Comparison of ENCODE assay signal across 2 cellular contexts in the genomic region with DNA sequence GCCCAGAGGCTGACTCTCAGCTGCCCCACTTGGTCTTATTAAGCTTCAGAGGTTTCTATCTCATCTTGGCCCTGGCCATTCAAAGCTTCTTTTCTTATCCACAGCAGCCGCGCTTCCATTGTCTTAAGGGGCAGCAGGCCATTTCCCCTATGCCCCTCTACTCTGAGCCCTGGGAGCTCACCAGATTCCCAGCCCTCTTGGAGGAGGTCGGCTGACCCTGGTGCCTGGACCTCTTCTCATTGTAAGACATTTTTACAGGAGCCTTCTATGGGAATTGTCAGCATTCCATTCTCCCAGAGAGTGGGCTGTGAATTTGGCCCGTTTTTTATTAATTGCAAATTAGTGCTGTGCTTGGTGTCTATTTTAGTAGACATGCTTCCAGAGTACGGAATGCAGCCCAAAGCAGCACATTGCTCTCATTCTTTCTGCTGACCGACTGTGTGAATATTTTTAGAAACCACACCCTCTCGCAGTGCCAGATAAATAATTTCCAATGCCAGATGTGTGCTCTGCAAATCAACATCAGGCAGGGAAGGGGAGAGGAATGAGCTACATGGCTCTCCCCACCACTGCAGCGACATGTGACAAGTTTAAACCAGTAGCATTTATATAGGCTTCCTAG.
TF ChIP-seq lines count a peak whose summit lies in the region.

No MANE protein-coding gene starts in this region.

TF ChIP-seq in liver, 16 proteins besides CTCF, POLR2A, EP300 and RAD21:
- TF ChIP-seq SP1 (IDR thresholded peaks at IDR 0.05), result peak; percentile 37
- TF ChIP-seq FOXA2 (IDR thresholded peaks at IDR 0.05), result no peak
- peak; percentile 88 for TF ChIP-seq NR2F2 (IDR thresholded peaks at IDR 0.05)
- TF ChIP-seq RXRA (IDR thresholded peaks at IDR 0.05), result peak; percentile 6 to 29

TF ChIP-seq in HepG2, 621 proteins besides CTCF, POLR2A, EP300 and RAD21:
- TF ChIP-seq IKZF1 (IDR thresholded peaks at IDR 0.05), result no peak
- TF ChIP-seq, protein P1, sequence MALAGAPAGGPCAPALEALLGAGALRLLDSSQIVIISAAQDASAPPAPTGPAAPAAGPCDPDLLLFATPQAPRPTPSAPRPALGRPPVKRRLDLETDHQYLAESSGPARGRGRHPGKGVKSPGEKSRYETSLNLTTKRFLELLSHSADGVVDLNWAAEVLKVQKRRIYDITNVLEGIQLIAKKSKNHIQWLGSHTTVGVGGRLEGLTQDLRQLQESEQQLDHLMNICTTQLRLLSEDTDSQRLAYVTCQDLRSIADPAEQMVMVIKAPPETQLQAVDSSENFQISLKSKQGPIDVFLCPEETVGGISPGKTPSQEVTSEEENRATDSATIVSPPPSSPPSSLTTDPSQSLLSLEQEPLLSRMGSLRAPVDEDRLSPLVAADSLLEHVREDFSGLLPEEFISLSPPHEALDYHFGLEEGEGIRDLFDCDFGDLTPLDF (CRISPR knock-in tag; IDR thresholded peaks at IDR 0.05), result no peak
- TF ChIP-seq RXRA (CRISPR knock-in tag; IDR thresholded peaks at IDR 0.05), result no peak
- TF ChIP-seq ZNF644 (CRISPR knock-in tag; IDR thresholded peaks at IDR 0.05; ENCODE audit: low read depth), result no peak
- TF ChIP-seq EZH2 (conservative IDR thresholded peaks at IDR 0.05; ENCODE audit: low read depth, low read length), result no peak
- TF ChIP-seq RFX1 (IDR thresholded peaks at IDR 0.05), result no peak
- no peak for TF ChIP-seq PHF5A (CRISPR knock-in tag; IDR thresholded peaks at IDR 0.05; ENCODE audit: low read depth, unreplicated experiment)
- TF ChIP-seq, protein P2, sequence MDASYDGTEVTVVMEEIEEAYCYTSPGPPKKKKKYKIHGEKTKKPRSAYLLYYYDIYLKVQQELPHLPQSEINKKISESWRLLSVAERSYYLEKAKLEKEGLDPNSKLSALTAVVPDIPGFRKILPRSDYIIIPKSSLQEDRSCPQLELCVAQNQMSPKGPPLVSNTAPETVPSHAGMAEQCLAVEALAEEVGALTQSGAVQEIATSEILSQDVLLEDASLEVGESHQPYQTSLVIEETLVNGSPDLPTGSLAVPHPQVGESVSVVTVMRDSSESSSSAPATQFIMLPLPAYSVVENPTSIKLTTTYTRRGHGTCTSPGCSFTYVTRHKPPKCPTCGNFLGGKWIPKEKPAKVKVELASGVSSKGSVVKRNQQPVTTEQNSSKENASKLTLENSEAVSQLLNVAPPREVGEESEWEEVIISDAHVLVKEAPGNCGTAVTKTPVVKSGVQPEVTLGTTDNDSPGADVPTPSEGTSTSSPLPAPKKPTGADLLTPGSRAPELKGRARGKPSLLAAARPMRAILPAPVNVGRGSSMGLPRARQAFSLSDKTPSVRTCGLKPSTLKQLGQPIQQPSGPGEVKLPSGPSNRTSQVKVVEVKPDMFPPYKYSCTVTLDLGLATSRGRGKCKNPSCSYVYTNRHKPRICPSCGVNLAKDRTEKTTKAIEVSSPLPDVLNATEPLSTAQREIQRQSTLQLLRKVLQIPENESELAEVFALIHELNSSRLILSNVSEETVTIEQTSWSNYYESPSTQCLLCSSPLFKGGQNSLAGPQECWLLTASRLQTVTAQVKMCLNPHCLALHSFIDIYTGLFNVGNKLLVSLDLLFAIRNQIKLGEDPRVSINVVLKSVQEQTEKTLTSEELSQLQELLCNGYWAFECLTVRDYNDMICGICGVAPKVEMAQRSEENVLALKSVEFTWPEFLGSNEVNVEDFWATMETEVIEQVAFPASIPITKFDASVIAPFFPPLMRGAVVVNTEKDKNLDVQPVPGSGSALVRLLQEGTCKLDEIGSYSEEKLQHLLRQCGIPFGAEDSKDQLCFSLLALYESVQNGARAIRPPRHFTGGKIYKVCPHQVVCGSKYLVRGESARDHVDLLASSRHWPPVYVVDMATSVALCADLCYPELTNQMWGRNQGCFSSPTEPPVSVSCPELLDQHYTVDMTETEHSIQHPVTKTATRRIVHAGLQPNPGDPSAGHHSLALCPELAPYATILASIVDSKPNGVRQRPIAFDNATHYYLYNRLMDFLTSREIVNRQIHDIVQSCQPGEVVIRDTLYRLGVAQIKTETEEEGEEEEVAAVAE (CRISPR knock-in tag; IDR thresholded peaks at IDR 0.05; ENCODE audit: borderline replicate concordance), result no peak
- TF ChIP-seq, protein P3, sequence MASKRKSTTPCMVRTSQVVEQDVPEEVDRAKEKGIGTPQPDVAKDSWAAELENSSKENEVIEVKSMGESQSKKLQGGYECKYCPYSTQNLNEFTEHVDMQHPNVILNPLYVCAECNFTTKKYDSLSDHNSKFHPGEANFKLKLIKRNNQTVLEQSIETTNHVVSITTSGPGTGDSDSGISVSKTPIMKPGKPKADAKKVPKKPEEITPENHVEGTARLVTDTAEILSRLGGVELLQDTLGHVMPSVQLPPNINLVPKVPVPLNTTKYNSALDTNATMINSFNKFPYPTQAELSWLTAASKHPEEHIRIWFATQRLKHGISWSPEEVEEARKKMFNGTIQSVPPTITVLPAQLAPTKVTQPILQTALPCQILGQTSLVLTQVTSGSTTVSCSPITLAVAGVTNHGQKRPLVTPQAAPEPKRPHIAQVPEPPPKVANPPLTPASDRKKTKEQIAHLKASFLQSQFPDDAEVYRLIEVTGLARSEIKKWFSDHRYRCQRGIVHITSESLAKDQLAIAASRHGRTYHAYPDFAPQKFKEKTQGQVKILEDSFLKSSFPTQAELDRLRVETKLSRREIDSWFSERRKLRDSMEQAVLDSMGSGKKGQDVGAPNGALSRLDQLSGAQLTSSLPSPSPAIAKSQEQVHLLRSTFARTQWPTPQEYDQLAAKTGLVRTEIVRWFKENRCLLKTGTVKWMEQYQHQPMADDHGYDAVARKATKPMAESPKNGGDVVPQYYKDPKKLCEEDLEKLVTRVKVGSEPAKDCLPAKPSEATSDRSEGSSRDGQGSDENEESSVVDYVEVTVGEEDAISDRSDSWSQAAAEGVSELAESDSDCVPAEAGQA (IDR thresholded peaks at IDR 0.05; ENCODE audit: low read depth), result no peak
- TF ChIP-seq, protein P3 (CRISPR knock-in tag; IDR thresholded peaks at IDR 0.05; ENCODE audit: borderline replicate concordance), result no peak
- no peak for TF ChIP-seq CCDC6 (CRISPR knock-in tag; IDR thresholded peaks at IDR 0.05)
- TF ChIP-seq, protein P4, sequence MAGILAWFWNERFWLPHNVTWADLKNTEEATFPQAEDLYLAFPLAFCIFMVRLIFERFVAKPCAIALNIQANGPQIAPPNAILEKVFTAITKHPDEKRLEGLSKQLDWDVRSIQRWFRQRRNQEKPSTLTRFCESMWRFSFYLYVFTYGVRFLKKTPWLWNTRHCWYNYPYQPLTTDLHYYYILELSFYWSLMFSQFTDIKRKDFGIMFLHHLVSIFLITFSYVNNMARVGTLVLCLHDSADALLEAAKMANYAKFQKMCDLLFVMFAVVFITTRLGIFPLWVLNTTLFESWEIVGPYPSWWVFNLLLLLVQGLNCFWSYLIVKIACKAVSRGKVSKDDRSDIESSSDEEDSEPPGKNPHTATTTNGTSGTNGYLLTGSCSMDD (CRISPR knock-in tag; IDR thresholded peaks at IDR 0.05), result no peak
